In genomic region chr16:69286941-69287713, GRCh38 we compare ENCODE assay signal across 8 cellular contexts. TPM values are rescaled to one million over a fixed set of nuclear protein-coding genes. Genes with fewer than 3 reads are reported as not detected.
DNase-seq lines count a peak whose midpoint lies in the region; ATAC-seq, FAIRE-seq and TF ChIP-seq lines count a peak whose summit lies in the region.

No MANE protein-coding gene starts in this region.

- H3K9me3 ChIP-seq in adrenal gland (replicated peaks in 1 of 3) (no peaks in the 10 kb centered on the region), right cardiac atrium (ENCODE audit: control insufficient read depth, low read length) (no peaks in the 10 kb centered on the region), spleen (no peaks in the 10 kb centered on the region)

- no peaks in the 10 kb centered on the region for H3K36me3 ChIP-seq in adrenal gland (replicated peaks in 1 of 2)
- peaks cover 0 to 64% (median 13%) of the 10 kb centered on the region in 6 donors for H3K36me3 ChIP-seq in spleen

- peak overlapping the region in 1 of 5 donors; percentile 55 for H3K27ac ChIP-seq in adrenal gland
- H3K27ac ChIP-seq in right cardiac atrium (ENCODE audit: low read length): no peak overlapping the region
- no peak overlapping the region for H3K27ac ChIP-seq in spleen

- FAIRE-seq in GM19239 (lab: Jason Lieb, UNC): peak; percentile 44

- H3K4me1 ChIP-seq in adrenal gland (replicated peaks in 1 of 2) (peaks cover 0 to 10% of the 10 kb centered on the region in 2 donors), right cardiac atrium (ENCODE audit: control insufficient read depth, insufficient read depth, low read length) (no peaks in the 10 kb centered on the region), spleen (peaks cover 0 to 16% (median 11%) of the 10 kb centered on the region in 6 donors)

- intact Hi-C loops in adrenal gland (cut with DNase I) (loop anchor here in 1 of 2 donors (5.0 kb wide), 1 partner anchor 135 kb away; no protein-coding TSS in a partner anchor), right cardiac atrium (cut with DNase I) (loop anchor here (2.0 to 10.0 kb wide), 4 partner anchors 132 to 742 kb away; no protein-coding TSS in a partner anchor), spleen (cut with DNase I; ENCODE audit: low total_unique reads) (no loop called here)

- no peak overlapping the region for H3K4me3 ChIP-seq in adrenal gland
- H3K4me3 ChIP-seq in right cardiac atrium (ENCODE audit: low read length): no peak overlapping the region
- no peak overlapping the region for H3K4me3 ChIP-seq in spleen

- H3K27me3 ChIP-seq in adrenal gland: no peaks in the 10 kb centered on the region
- H3K27me3 ChIP-seq in right cardiac atrium (ENCODE audit: control insufficient read depth, insufficient read depth): no peaks in the 10 kb centered on the region
- H3K27me3 ChIP-seq in spleen (replicated peaks in 1 of 7): no peaks in the 10 kb centered on the region

- TF ChIP-seq POLR2A in adrenal gland (IDR thresholded peaks at IDR 0.05) (no peak), spleen (IDR thresholded peaks at IDR 0.05) (no peak)

- DNase-seq in CD1c-positive myeloid dendritic cell (ENCODE audit: extremely low spot score) (peak; percentile 78), GM19239 (ENCODE audit: insufficient read length, low spot score) (peak; percentile 22), NCI-H82 (lab: John Stamatoyannopoulos, UW) (peak; percentile 55), adrenal gland (peak; percentile 39 to 79 (median 58)), right cardiac atrium (peak; percentile 78 to 88 (median 79)), spleen (no peak), islet precursor cell (no peak)

- ATAC-seq in right cardiac atrium (peak; percentile 79 to 90), HG02884 (IDR thresholded peaks at IDR 0.05; ENCODE audit: unreplicated experiment) (no peak)

- WGBS in adrenal gland, 4 donors: 42 to 48% (median 45%) methylated on average over 13 of the region's 13 CpGs
- WGBS in right cardiac atrium: 31% methylated on average over 13 of the region's 13 CpGs
- 65 to 74% (median 66%) methylated on average over 13 of the region's 13 CpGs for WGBS in spleen, 5 donors

- TF ChIP-seq CTCF in adrenal gland (IDR thresholded peaks at IDR 0.05) (peak; percentile 48 to 75 (median 71)), spleen (IDR thresholded peaks at IDR 0.05 in 8 of 11, conservative IDR thresholded peaks at IDR 0.05 in 3 of 11) (peak; percentile 31 to 74 (median 57))

RNA-seq across cellular contexts. Expression of gene VPS4A, which starts 24.0 kb away (rescaled TPM):
- 10 to 100 TPM; 28.9 to 39.5 (median 34.6) TPM for total RNA-seq in adrenal gland
- 10 to 100 TPM; 31.2 to 55.1 (median 42.5) TPM for polyA plus RNA-seq in adrenal gland
- total RNA-seq in right cardiac atrium: 10 to 100 TPM; 25.7 to 30.4 (median 27.9) TPM
- polyA plus RNA-seq in right cardiac atrium: 29.8 TPM
- total RNA-seq in spleen: 10 to 100 TPM; 28.5 to 38.0 (median 33.6) TPM
- polyA plus RNA-seq in spleen: 10 to 100 TPM; 21.5 to 30.2 (median 29.1) TPM

RNA-seq across cellular contexts. Expression of gene PDF, which starts 43.3 kb away (rescaled TPM):
- total RNA-seq in adrenal gland (10 to 100 TPM in 7 of 8 donors, 1 to 10 TPM in 1; 9.7 to 61.9 (median 23.3) TPM), right cardiac atrium (1 to 10 TPM; 4.7 to 5.7 (median 4.9) TPM), spleen (10 to 100 TPM in 3 of 7 donors, 1 to 10 TPM in 4; 7.1 to 18.5 (median 9.4) TPM)
- polyA plus RNA-seq in adrenal gland (1 to 10 TPM; 1.2 to 4.2 (median 2.0) TPM), right cardiac atrium (2.9 TPM), spleen (1 to 10 TPM; 2.4 to 7.1 (median 4.7) TPM)

RNA-seq across cellular contexts. Expression of gene COG8, which starts 52.2 kb away (rescaled TPM):
- 10 to 100 TPM; 41.2 to 85.3 (median 55.7) TPM for total RNA-seq in adrenal gland
- 10 to 100 TPM; 26.1 to 30.1 (median 28.0) TPM for polyA plus RNA-seq in adrenal gland
- total RNA-seq in right cardiac atrium: 10 to 100 TPM; 21.0 to 24.8 (median 23.5) TPM
- polyA plus RNA-seq in right cardiac atrium: 15.7 TPM
- total RNA-seq in spleen: 10 to 100 TPM; 29.9 to 54.3 (median 38.4) TPM
- polyA plus RNA-seq in spleen: 10 to 100 TPM; 13.8 to 21.5 (median 14.5) TPM

RNA-seq across cellular contexts. Expression of gene NIP7, which starts 52.4 kb away (rescaled TPM):
- total RNA-seq in adrenal gland (10 to 100 TPM; 10.5 to 38.0 (median 21.6) TPM), right cardiac atrium (10 to 100 TPM in 1 of 4 donors, 1 to 10 TPM in 3; 6.4 to 14.8 (median 9.1) TPM), spleen (10 to 100 TPM; 10.2 to 25.0 (median 20.0) TPM)
- polyA plus RNA-seq in adrenal gland (10 to 100 TPM; 12.4 to 28.3 (median 13.6) TPM), right cardiac atrium (6.2 TPM), spleen (10 to 100 TPM; 14.0 to 20.6 (median 16.9) TPM)

Comparison
In these comparisons a context has a peak if more than half of its experiments do, and no peak if none do; other contexts are left out.
1. DNase-seq: peak in CD1c-positive myeloid dendritic cell (single experiment), GM19239 (single experiment), NCI-H82 (single experiment), adrenal gland (7 of 7) and right cardiac atrium (3 of 3); none in spleen (single experiment) and islet precursor cell (single experiment).